ENCODE assay signal across 1 cellular context in genomic region chr2:39228413-39229209, GRCh38.
TF ChIP-seq lines count a peak whose summit lies in the region.

No MANE protein-coding gene starts in this region.

TF ChIP-seq in HepG2, 621 proteins besides CTCF, POLR2A, EP300 and RAD21 (continued from another document and continues in another):
- TF ChIP-seq ZNF646 (CRISPR knock-in tag; IDR thresholded peaks at IDR 0.05) (peak; percentile 70; the same call in 1 of the 2 replicates), FOXP4 (CRISPR knock-in tag; IDR thresholded peaks at IDR 0.05) (0 out of 2 replicates have a peak, but pooled peaks have one; percentile 26), ZNF549 (CRISPR knock-in tag; IDR thresholded peaks at IDR 0.05) (no peak), ZNF547 (CRISPR knock-in tag; IDR thresholded peaks at IDR 0.05) (no peak), MIER3 (CRISPR knock-in tag; IDR thresholded peaks at IDR 0.05; ENCODE audit: borderline replicate concordance) (peak; percentile 6; the same call in 1 of the 2 replicates), PITX1 (CRISPR knock-in tag; IDR thresholded peaks at IDR 0.05) (no peak), ZNF251 (CRISPR knock-in tag; IDR thresholded peaks at IDR 0.05) (no peak), TRIM22 (IDR thresholded peaks at IDR 0.05) (no peak), GATAD2A (CRISPR knock-in tag; IDR thresholded peaks at IDR 0.05) (peak; percentile 2; the same call in 1 of the 2 replicates), POGZ (CRISPR knock-in tag; IDR thresholded peaks at IDR 0.05) (0 out of 2 replicates have a peak, but pooled peaks have one; percentile 39), NR2F1 (CRISPR knock-in tag; IDR thresholded peaks at IDR 0.05) (no peak), SAFB2 (CRISPR knock-in tag; IDR thresholded peaks at IDR 0.05; ENCODE audit: borderline replicate concordance, low read depth) (no peak), ZNF567 (CRISPR knock-in tag; IDR thresholded peaks at IDR 0.05; ENCODE audit: borderline replicate concordance) (0 out of 2 replicates have a peak, but pooled peaks have one; percentile 30), CHD4 (IDR thresholded peaks at IDR 0.05; ENCODE audit: borderline replicate concordance, low read length) (0 out of 2 replicates have a peak, but pooled peaks have one; percentile 54), U2AF2 (IDR thresholded peaks at IDR 0.05; ENCODE audit: low read depth, low read length) (no peak), ZFP1 (CRISPR knock-in tag; IDR thresholded peaks at IDR 0.05) (peak; percentile 9; the same call in 1 of the 2 replicates), HIVEP1 (CRISPR knock-in tag; IDR thresholded peaks at IDR 0.05) (0 out of 2 replicates have a peak, but pooled peaks have one; percentile 40), ZBTB7B (CRISPR knock-in tag; IDR thresholded peaks at IDR 0.05) (peak; percentile 24; the same call in 1 of the 2 replicates), KIAA2018 (CRISPR knock-in tag; IDR thresholded peaks at IDR 0.05; ENCODE audit: borderline replicate concordance) (no peak), DMAP1 (CRISPR knock-in tag; IDR thresholded peaks at IDR 0.05) (peak; percentile 7; the same call in 1 of the 2 replicates), GABPA (IDR thresholded peaks at IDR 0.05; ENCODE audit: low read depth, low read length) (no peak), GABPA (CRISPR knock-in tag; IDR thresholded peaks at IDR 0.05; ENCODE audit: low read depth) (0 out of 2 replicates have a peak, but pooled peaks have one; percentile 7), MIXL1 (CRISPR knock-in tag; IDR thresholded peaks at IDR 0.05) (no peak), ZNF670 (CRISPR knock-in tag; IDR thresholded peaks at IDR 0.05; ENCODE audit: borderline replicate concordance) (peak; percentile 20; the same call in 1 of the 2 replicates), SNAI1 (CRISPR knock-in tag; IDR thresholded peaks at IDR 0.05; ENCODE audit: borderline replicate concordance) (0 out of 2 replicates have a peak, but pooled peaks have one; percentile 43)
- TF ChIP-seq, protein P1, sequence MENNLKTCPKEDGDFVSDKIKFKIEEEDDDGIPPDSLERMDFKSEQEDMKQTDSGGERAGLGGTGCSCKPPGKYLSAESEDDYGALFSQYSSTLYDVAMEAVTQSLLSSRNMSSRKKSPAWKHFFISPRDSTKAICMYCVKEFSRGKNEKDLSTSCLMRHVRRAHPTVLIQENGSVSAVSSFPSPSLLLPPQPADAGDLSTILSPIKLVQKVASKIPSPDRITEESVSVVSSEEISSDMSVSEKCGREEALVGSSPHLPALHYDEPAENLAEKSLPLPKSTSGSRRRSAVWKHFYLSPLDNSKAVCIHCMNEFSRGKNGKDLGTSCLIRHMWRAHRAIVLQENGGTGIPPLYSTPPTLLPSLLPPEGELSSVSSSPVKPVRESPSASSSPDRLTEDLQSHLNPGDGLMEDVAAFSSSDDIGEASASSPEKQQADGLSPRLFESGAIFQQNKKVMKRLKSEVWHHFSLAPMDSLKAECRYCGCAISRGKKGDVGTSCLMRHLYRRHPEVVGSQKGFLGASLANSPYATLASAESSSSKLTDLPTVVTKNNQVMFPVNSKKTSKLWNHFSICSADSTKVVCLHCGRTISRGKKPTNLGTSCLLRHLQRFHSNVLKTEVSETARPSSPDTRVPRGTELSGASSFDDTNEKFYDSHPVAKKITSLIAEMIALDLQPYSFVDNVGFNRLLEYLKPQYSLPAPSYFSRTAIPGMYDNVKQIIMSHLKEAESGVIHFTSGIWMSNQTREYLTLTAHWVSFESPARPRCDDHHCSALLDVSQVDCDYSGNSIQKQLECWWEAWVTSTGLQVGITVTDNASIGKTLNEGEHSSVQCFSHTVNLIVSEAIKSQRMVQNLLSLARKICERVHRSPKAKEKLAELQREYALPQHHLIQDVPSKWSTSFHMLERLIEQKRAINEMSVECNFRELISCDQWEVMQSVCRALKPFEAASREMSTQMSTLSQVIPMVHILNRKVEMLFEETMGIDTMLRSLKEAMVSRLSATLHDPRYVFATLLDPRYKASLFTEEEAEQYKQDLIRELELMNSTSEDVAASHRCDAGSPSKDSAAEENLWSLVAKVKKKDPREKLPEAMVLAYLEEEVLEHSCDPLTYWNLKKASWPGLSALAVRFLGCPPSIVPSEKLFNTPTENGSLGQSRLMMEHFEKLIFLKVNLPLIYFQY (CRISPR knock-in tag; IDR thresholded peaks at IDR 0.05; ENCODE audit: borderline replicate concordance), result 0 out of 2 replicates have a peak, but pooled peaks have one; percentile 4
- TF ChIP-seq, protein P2, sequence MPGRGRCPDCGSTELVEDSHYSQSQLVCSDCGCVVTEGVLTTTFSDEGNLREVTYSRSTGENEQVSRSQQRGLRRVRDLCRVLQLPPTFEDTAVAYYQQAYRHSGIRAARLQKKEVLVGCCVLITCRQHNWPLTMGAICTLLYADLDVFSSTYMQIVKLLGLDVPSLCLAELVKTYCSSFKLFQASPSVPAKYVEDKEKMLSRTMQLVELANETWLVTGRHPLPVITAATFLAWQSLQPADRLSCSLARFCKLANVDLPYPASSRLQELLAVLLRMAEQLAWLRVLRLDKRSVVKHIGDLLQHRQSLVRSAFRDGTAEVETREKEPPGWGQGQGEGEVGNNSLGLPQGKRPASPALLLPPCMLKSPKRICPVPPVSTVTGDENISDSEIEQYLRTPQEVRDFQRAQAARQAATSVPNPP (CRISPR knock-in tag; IDR thresholded peaks at IDR 0.05), result 0 out of 2 replicates have a peak, but pooled peaks have one; percentile 15
- TF ChIP-seq, protein P3, sequence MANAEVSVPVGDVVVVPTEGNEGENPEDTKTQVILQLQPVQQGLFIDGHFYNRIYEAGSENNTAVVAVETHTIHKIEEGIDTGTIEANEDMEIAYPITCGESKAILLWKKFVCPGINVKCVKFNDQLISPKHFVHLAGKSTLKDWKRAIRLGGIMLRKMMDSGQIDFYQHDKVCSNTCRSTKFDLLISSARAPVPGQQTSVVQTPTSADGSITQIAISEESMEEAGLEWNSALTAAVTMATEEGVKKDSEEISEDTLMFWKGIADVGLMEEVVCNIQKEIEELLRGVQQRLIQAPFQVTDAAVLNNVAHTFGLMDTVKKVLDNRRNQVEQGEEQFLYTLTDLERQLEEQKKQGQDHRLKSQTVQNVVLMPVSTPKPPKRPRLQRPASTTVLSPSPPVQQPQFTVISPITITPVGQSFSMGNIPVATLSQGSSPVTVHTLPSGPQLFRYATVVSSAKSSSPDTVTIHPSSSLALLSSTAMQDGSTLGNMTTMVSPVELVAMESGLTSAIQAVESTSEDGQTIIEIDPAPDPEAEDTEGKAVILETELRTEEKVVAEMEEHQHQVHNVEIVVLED (CRISPR knock-in tag; IDR thresholded peaks at IDR 0.05; ENCODE audit: borderline replicate concordance), result 0 out of 2 replicates have a peak, but pooled peaks have one; percentile 5
